31 cellular contexts compared by ENCODE assay signal in the genomic region with DNA sequence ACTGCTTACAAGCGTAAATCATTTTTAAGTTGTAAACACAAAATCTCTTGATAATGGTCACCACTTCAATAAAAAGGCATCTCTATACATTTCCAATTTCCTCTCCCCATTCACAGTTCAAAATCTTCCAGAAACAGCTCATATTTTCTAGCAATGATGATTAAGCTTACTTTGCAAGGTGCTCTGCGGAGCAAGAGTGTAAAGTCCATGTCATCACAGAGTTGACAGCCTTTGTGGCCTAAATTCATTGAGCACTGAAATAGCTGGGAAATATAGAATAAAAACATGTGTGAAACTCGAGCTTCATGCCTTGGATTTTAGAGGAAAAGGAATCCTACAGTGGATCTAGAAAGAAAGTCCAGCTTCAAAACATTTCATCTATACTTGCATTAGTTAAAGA. TPM values are rescaled to one million over a fixed set of nuclear protein-coding genes. Genes with fewer than 3 reads are reported as not detected.
"Had no signal": no experiment of that assay in that cellular context is flagged by ENCODE, and none has a peak within 500 bp of the region (broad histone marks: within the 10 kb centered on the region; RNA-seq: fewer than 3 reads in every experiment).

No MANE protein-coding gene starts in this region.

- ATAC-seq: naive thymus-derived CD4-positive, alpha-beta T cell; natural killer cell; psoas muscle; right cardiac atrium; stimulated activated memory B cell treated with anti-CD40 and anti-IgM and Interleukin-4, amounts not matched to agents 10 μg/mL and 1 μg/mL and 100 μg/mL, for 72 hours; stimulated activated naive CD8-positive, alpha-beta T cell treated with anti-CD3 and anti-CD28 coated beads, Interleukin-15, amount 100 ng/mL, for 72 hours; stimulated activated naive CD8-positive, alpha-beta T cell treated with anti-CD3 and anti-CD28 coated beads, Interleukin-15, Interleukin-2, amounts not matched to agents 100 U/mL and 50 U/mL, for 24 hours; upper lobe of right lung had no signal

- H3K36me3 Mint-ChIP-seq: naive thymus-derived CD4-positive, alpha-beta T cell; stimulated activated memory B cell treated with anti-CD40 and anti-IgM and Interleukin-4, amounts not matched to agents 10 μg/mL and 1 μg/mL and 100 μg/mL, for 72 hours; type B pancreatic cell had no signal

- H2AFZ ChIP-seq: parathyroid adenoma had no signal

- H3K27ac ChIP-seq: ovary, parathyroid adenoma, psoas muscle, right lobe of liver, skin epidermis, spleen, suprapubic skin, testis, tibial artery, transverse colon, upper lobe of right lung, uterus had no signal

- H3K27me3 Mint-ChIP-seq: naive thymus-derived CD4-positive, alpha-beta T cell; stimulated activated memory B cell treated with anti-CD40 and anti-IgM and Interleukin-4, amounts not matched to agents 10 μg/mL and 1 μg/mL and 100 μg/mL, for 72 hours; stimulated activated naive CD8-positive, alpha-beta T cell treated with anti-CD3 and anti-CD28 coated beads, Interleukin-15, amount 100 ng/mL, for 72 hours had no signal

- H3K4me2 ChIP-seq: smooth muscle cell had no signal

- H3K4me3 Mint-ChIP-seq: naive thymus-derived CD4-positive, alpha-beta T cell; natural killer cell; nephron; stimulated activated memory B cell treated with anti-CD40 and anti-IgM and Interleukin-4, amounts not matched to agents 10 μg/mL and 1 μg/mL and 100 μg/mL, for 72 hours; stimulated activated naive CD8-positive, alpha-beta T cell treated with anti-CD3 and anti-CD28 coated beads, Interleukin-15, amount 100 ng/mL, for 72 hours; type B pancreatic cell had no signal

- DNase-seq: naive thymus-derived CD4-positive, alpha-beta T cell; natural killer cell; occipital lobe; ovary; posterior cingulate gyrus; psoas muscle; right cardiac atrium; right lobe of liver; spleen; stimulated activated CD4-positive, alpha-beta T cell treated with anti-CD3 and anti-CD28 coated beads, Interleukin-12 subunit alpha, Interleukin-12 subunit beta, amount 100 ng/mL, for 4 hours; stimulated activated CD4-positive, alpha-beta T cell treated with anti-CD3 and anti-CD28 coated beads, Interleukin-1b, Interleukin-23, amount 100 ng/mL, for 48 hours; stimulated activated CD4-positive, alpha-beta T cell treated with anti-CD3 and anti-CD28 coated beads, Interleukin-4, amount 100 ng/mL, for 1 hour; stimulated activated CD4-positive, alpha-beta T cell treated with anti-CD3 and anti-CD28 coated beads, Interleukin-4, amount 100 ng/mL, for 4 hours; stimulated activated CD8-positive, alpha-beta memory T cell treated with anti-CD3 and anti-CD28 coated beads, Interleukin-4, amount 100 ng/mL, for 48 hours; stimulated activated naive CD4-positive, alpha-beta T cell; stimulated activated naive CD8-positive, alpha-beta T cell treated with anti-CD3 and anti-CD28 coated beads, Interleukin-15, amount 100 ng/mL, for 72 hours; stimulated activated naive CD8-positive, alpha-beta T cell treated with anti-CD3 and anti-CD28 coated beads, Interleukin-15, Interleukin-2, amounts not matched to agents 100 U/mL and 50 U/mL, for 24 hours; testis; tibial artery; transverse colon; upper lobe of right lung; uterus had no signal

- H3K27me3 ChIP-seq: ovary, right lobe of liver, spleen, suprapubic skin, testis, tibial artery, transverse colon, upper lobe of right lung, uterus had no signal

- H3K9me3 ChIP-seq: ovary, psoas muscle, right lobe of liver, suprapubic skin, testis, tibial artery, transverse colon, upper lobe of right lung, uterus had no signal

- H3K27ac Mint-ChIP-seq: naive thymus-derived CD4-positive, alpha-beta T cell; natural killer cell; nephron; progenitor cell of endocrine pancreas; stimulated activated memory B cell treated with anti-CD40 and anti-IgM and Interleukin-4, amounts not matched to agents 10 μg/mL and 1 μg/mL and 100 μg/mL, for 72 hours; stimulated activated naive CD8-positive, alpha-beta T cell treated with anti-CD3 and anti-CD28 coated beads, Interleukin-15, amount 100 ng/mL, for 72 hours; type B pancreatic cell had no signal

- H3K4me1 ChIP-seq: parathyroid adenoma, right lobe of liver, spleen, suprapubic skin, testis, transverse colon, upper lobe of right lung, uterus had no signal

- H3K4me3 ChIP-seq: ovary, psoas muscle, right lobe of liver, skin epidermis, smooth muscle cell, spleen, suprapubic skin, testis, tibial artery, transverse colon, upper lobe of right lung, uterus had no signal

- H3K9ac ChIP-seq: parathyroid adenoma had no signal

- H3K36me3 ChIP-seq: ovary, right lobe of liver, spleen, suprapubic skin, tibial artery, transverse colon, upper lobe of right lung, uterus had no signal

- H3K4me1 Mint-ChIP-seq: naive thymus-derived CD4-positive, alpha-beta T cell; natural killer cell; stimulated activated memory B cell treated with anti-CD40 and anti-IgM and Interleukin-4, amounts not matched to agents 10 μg/mL and 1 μg/mL and 100 μg/mL, for 72 hours; stimulated activated naive CD8-positive, alpha-beta T cell treated with anti-CD3 and anti-CD28 coated beads, Interleukin-15, amount 100 ng/mL, for 72 hours had no signal

- H3K79me2 ChIP-seq: parathyroid adenoma had no signal

RNA-seq across cellular contexts. Expression of gene ARPP21, which starts 41.8 kb away (rescaled TPM):
- total RNA-seq: naive thymus-derived CD4-positive, alpha-beta T cell; natural killer cell; osteoblast; ovary; progenitor cell of endocrine pancreas; smooth muscle cell; suprapubic skin; upper lobe of right lung had no signal
- polyA plus RNA-seq: naive thymus-derived CD4-positive, alpha-beta T cell; ovary; smooth muscle cell had no signal
